In the genomic region with DNA sequence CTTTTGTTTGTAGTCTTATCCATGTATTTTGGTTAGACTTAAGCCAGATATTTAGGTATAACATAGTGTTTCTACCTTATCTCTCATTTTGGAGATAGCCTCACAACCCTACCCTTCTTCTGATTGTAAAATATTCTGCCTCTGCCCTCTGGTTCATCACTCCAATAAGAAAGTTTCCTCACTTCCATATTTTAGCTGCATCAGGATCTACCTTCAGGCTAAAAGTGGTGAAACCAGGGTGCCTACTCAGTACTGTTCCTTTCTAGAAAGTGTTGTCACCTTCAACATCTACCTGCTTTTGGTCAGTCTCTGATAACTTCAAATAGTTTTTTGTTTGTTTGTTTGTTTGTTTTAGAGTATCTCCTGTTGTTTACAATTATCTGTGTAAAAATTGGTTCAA, we compare ENCODE assay signal across 27 cellular contexts.
"Had no signal": no experiment of that assay in that cellular context is flagged by ENCODE, and none has a peak within 500 bp of the region (broad histone marks: within the 10 kb centered on the region; RNA-seq: fewer than 3 reads in every experiment).

No MANE protein-coding gene starts in this region.

- H3K4me3 ChIP-seq: adrenal gland, Peyer's patch had no signal

- ATAC-seq: activated CD8-positive, alpha-beta T cell treated with anti-CD3 and anti-CD28 coated beads for 36 hours; activated T-cell treated with anti-CD3 and anti-CD28 coated beads, Interleukin-2, amount 50 U/mL, for 72 hours; activated T-helper 17 cell treated with anti-CD3 and anti-CD28 coated beads, Interleukin-2, amount 50 U/mL, for 72 hours; PC-3 had no signal

- H3K9me3 ChIP-seq: Peyer's patch had no signal

- H3K27ac ChIP-seq: adrenal gland, Peyer's patch, VCaP had no signal

- H3K36me3 ChIP-seq: adrenal gland, Peyer's patch had no signal

- H3K27me3 ChIP-seq: adrenal gland, Peyer's patch had no signal

- DNase-seq: activated B cell treated with CpG ODN at 0.5 μM for 24 hours; activated CD4-positive, alpha-beta T cell treated with anti-CD3 and anti-CD28 coated beads for 48 hours; activated CD4-positive, CD25-positive, alpha-beta regulatory T cell treated with anti-CD3 and anti-CD28 coated beads, Interleukin-2, amount 50 U/mL, for 72 hours; activated CD8-positive, alpha-beta T cell treated with anti-CD3 and anti-CD28 coated beads for 36 hours; activated gamma-delta T cell; activated naive CD4-positive, alpha-beta T cell treated with Interleukin-2 at 50 U/mL for 16 hours; activated naive CD8-positive, alpha-beta T cell treated with anti-CD3 and anti-CD28 coated beads, Interleukin-2, amount 10 ng/mL, durations not matched to agents 7 days and 5 days; activated T-cell treated with anti-CD3 and anti-CD28 coated beads, Interleukin-2, amount 50 U/mL, for 1 hour; activated T-cell treated with anti-CD3 and anti-CD28 coated beads, Interleukin-2, amount 50 U/mL, for 72 hours; adrenal gland; Karpas-422; KBM-7; NCI-H1105; NCI-H1417 treated with DMSO at 0.1 percent for 48 hours; NCI-H1930; NCI-H2081 treated with DMSO at 0.1 percent for 48 hours; NCI-H345; NCI-H524 treated with DMSO at 0.1 percent for 48 hours; PC-3; Peyer's patch; RPMI8226; SW 1271; T-helper 1 cell; T-helper 2 cell; T-helper 9 cell had no signal

- H3K4me1 ChIP-seq: adrenal gland, Peyer's patch had no signal
